Comparison of ENCODE assay signal across 22 cellular contexts in the genomic region with DNA sequence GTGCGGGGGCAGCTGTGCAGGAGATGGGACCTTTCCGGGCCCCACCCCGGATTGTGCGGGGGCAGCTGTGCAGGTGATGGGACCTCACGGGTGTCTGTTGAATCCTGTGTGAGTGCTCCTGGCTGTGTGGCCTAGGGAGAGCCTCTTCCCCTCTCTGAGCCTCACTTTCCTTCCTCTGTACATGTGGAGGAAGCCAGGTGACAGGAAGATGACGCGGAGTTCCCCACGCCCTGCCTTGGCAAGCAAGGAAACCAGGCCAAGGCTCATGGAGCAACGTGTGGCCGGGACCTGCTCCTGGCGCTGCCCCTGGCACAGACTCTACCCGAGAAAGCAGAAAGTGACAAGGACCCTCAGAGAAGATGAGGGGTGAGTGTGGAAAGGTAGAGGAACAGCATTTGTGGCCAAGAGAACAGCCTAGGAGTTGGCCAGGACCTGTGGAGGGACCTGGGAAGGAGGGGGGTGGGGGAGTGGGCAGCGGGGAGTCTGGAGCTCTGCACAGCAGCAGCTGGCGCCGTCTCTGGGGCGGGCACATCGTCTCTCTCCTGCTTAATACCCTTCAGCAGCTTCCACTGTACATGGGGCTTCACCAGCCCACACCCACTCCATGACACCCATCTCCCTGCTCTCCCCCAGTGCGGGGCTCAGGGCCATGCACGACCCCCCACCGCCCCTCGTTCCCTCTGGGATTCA. TPM values are rescaled to one million over a fixed set of nuclear protein-coding genes. Genes with fewer than 3 reads are reported as not detected.
"Had no signal": no experiment of that assay in that cellular context is flagged by ENCODE, and none has a peak within 500 bp of the region (broad histone marks: within the 10 kb centered on the region; RNA-seq: fewer than 3 reads in every experiment).

No MANE protein-coding gene starts in this region.

- FAIRE-seq: endothelial cell of umbilical vein, frontal cortex, pancreas had no signal

- H3K36me3 ChIP-seq: pancreas, transverse colon, vagina had no signal

- H3K4me3 ChIP-seq: body of pancreas, pancreas, transverse colon, vagina had no signal

- H3K27ac ChIP-seq: body of pancreas, pancreas, transverse colon, vagina had no signal

- ATAC-seq: body of pancreas, left cardiac atrium had no signal

- H3K27me3 ChIP-seq: body of pancreas, pancreas, transverse colon, vagina had no signal

- H3K9me3 ChIP-seq: body of pancreas, pancreas, transverse colon, vagina had no signal

- H3K4me1 ChIP-seq: transverse colon, vagina had no signal

- DNase-seq: activated B cell treated with CpG ODN at 0.5 μM for 24 hours; activated CD8-positive, alpha-beta memory T cell treated with anti-CD3 and anti-CD28 coated beads, Interleukin-2, amount 50 U/mL, for 4 hours; activated CD8-positive, alpha-beta T cell treated with anti-CD3 and anti-CD28 coated beads, Interleukin-2, amount 10 ng/mL, durations not matched to agents 7 days and 5 days; activated effector memory CD4-positive, alpha-beta T cell treated with anti-CD3 and anti-CD28 coated beads, Interleukin-2, amount 50 U/mL, for 16 hours; cortex of kidney; effector CD8-positive, alpha-beta T cell; left cardiac atrium; midbrain; pancreas; stimulated activated naive CD4-positive, alpha-beta T cell treated with Interleukin-2 at 50 U/mL for 16 hours; transverse colon had no signal

RNA-seq across cellular contexts. Expression of a gene that starts 38.4 kb away (rescaled TPM):
- total RNA-seq: activated CD8-positive, alpha-beta T cell treated with anti-CD3 and anti-CD28 coated beads, Interleukin-2, amount 10 ng/mL, durations not matched to agents 7 days and 5 days; activated naive CD4-positive, alpha-beta T cell treated with anti-CD3 and anti-CD28 coated beads, Interleukin-2, amount 50 U/mL, for 72 hours; body of pancreas; endothelial cell of umbilical vein; fibroblast of lung; frontal cortex; left cardiac atrium; lung microvascular endothelial cell; neural crest cell; renal cortical epithelial cell; skeletal muscle tissue; T-helper 2 cell treated with Interferon-gamma antibody and Interleukin-4, amounts not matched to agents 100 ng/mL and 5 ng/mL, for 36 hours; transverse colon; vagina had no signal
- polyA plus RNA-seq: endothelial cell of umbilical vein, fibroblast of lung had no signal
